9 cellular contexts compared by ENCODE assay signal in the genomic region with DNA sequence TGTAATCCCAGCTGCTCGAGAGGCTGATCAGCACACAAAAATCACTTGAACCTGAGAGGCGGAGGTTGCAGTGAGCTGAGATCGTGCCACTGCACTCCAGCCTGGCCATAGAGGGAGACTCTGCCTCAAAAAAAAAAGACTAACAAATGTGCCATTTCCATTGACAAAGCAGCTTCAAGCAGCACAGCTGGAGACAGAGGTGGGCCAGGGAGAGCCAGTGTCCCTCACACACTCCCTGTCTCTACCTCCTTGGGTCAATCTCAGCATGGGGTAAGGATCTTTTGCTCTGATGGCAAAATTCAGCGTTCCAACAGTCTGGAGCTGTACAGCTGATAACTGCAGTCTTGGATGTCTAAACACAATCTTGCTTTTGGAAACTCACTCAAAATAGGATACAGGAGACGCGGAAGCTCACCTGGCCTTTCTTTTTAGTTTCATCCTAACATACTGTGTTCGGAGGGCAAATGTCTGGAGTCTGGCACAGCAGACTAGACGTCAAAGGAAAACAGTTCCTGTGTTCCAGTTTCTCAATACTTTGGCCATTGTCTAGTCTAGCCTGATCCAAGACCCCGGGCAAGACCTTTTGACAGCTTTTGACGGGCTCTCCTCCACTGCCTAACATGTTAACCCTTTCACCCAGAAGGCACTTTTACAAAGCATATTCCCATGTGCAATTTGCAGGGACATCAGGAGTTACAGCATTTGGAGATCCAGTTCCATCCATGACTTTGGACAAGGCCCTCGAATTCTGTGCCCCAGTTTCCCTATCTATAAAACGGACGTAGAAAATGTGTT. TPM values are rescaled to one million over a fixed set of nuclear protein-coding genes. Genes with fewer than 3 reads are reported as not detected.
DNase-seq lines count a peak whose midpoint lies in the region; ATAC-seq and TF ChIP-seq lines count a peak whose summit lies in the region.
"Had no signal": no experiment of that assay in that cellular context is flagged by ENCODE, and none has a peak within 500 bp of the region (broad histone marks: within the 10 kb centered on the region; RNA-seq: fewer than 3 reads in every experiment).

No MANE protein-coding gene starts in this region.

- peak overlapping the region; percentile 36 to 85 (median 78) for H3K27ac Mint-ChIP-seq in naive B cell

- no peaks in the 10 kb centered on the region for H3K9me3 Mint-ChIP-seq in naive B cell

- H3K4me3 Mint-ChIP-seq in naive B cell, result peak overlapping the region; percentile 71 to 92 (median 80)

- DNase-seq in AG10803 (ENCODE audit: low read depth) (no peak), LNCaP clone FGC (ENCODE audit: low read depth) (no peak), coronary artery (ENCODE audit: low spot score) (no peak), naive B cell (no peak), NCI-H226 (no peak), SK-N-DZ (ENCODE audit: low spot score) (no peak)
- no peak for DNase-seq in stimulated activated CD4-positive, alpha-beta T cell treated with anti-CD3 and anti-CD28 coated beads, Interleukin-12 subunit alpha, Interleukin-12 subunit beta, amount 100 ng/mL, for 4 hours
- DNase-seq: NCI-H524 treated with DMSO at 0.1 percent for 48 hours had no signal

- TF ChIP-seq CTCF in AG10803 (conservative IDR thresholded peaks at IDR 0.05; ENCODE audit: low read length) (no peak), LNCaP clone FGC (IDR thresholded peaks at IDR 0.05; ENCODE audit: control insufficient read depth, extremely low read depth, insufficient read depth) (no peak), coronary artery (IDR thresholded peaks at IDR 0.05) (no peak)

- H3K4me3 ChIP-seq in AG10803 (ENCODE audit: low read length), result peak overlapping the region; percentile 81
- H3K4me3 ChIP-seq in LNCaP clone FGC (ENCODE audit: low read depth, low read length), result peak overlapping the region; percentile 58
- peak overlapping the region; percentile 90 for H3K4me3 ChIP-seq in coronary artery

- ATAC-seq in naive B cell (ENCODE audit: low read depth in 2 of 2) (no peak), GM19463 (IDR thresholded peaks at IDR 0.05; ENCODE audit: unreplicated experiment) (no peak)

- H3K36me3 Mint-ChIP-seq in naive B cell, result no peaks in the 10 kb centered on the region

- peak overlapping the region; percentile 19 to 89 for H3K27ac ChIP-seq in coronary artery

- H3K27me3 Mint-ChIP-seq in naive B cell, result peaks cover 0 to 6% (median 0%) of the 10 kb centered on the region in 3 donors

- peaks cover 26 to 58% (median 36%) of the 10 kb centered on the region in 3 donors for H3K4me1 Mint-ChIP-seq in naive B cell

RNA-seq across cellular contexts. Expression of a gene that starts 2.9 kb away (rescaled TPM):
- polyA plus RNA-seq in naive B cell (ENCODE audit: low read depth in 6 of 6), result 10 to 100 TPM; 15.3 to 43.0 (median 24.2) TPM
- 142 and 144 TPM in 2 replicates for polyA plus RNA-seq in SK-N-DZ (2014; cell fraction: cytosol; rRNA removed)
- 80.6 and 91.5 TPM in 2 replicates for polyA plus RNA-seq in SK-N-DZ (2014; cell fraction: nucleus; rRNA removed)
